ENCODE assay signal across 16 cellular contexts in the genomic region with DNA sequence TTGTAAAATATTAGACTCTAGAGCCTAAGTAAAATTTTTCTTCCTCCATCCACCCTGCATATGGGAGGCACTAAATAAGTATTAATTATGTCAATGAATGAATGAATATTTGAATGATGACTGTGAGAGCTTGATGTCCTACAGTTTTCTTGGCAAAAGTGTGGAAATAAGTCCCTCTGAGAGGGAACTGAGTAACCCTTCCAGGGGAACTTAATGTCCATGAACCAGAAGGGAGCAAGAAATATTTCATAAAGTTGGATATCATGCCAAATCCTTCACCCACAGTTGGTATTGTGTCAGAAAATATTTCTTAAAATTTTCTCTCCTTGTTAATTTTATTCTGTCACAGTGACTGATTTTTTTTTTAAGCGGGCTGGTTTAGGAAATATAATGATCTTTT. TPM values are rescaled to one million over a fixed set of nuclear protein-coding genes. Genes with fewer than 3 reads are reported as not detected.
DNase-seq lines count a peak whose midpoint lies in the region; ATAC-seq and TF ChIP-seq lines count a peak whose summit lies in the region.
"Had no signal": no experiment of that assay in that cellular context is flagged by ENCODE, and none has a peak within 500 bp of the region (broad histone marks: within the 10 kb centered on the region; RNA-seq: fewer than 3 reads in every experiment).

No MANE protein-coding gene starts in this region.

- H3K27ac ChIP-seq in ascending aorta: peak overlapping the region; percentile 22 to 24
- peak overlapping the region; percentile 61 to 77 for H3K27ac ChIP-seq in tibial artery
- H3K27ac ChIP-seq: KMS-11 had no signal

- H3K27ac Mint-ChIP-seq in activated T-helper 1 cell treated with anti-CD3 and anti-CD28 coated beads, Interleukin-12 subunit alpha, Interleukin-12 subunit beta, Interleukin-2, Interleukin-4 antibody, amounts not matched to agents 30 ng/mL and 10 ng/mL and 1 ng/mL, durations not matched to agents 14 hours and 24 hours and 36 hours: no peak overlapping the region
- H3K27ac Mint-ChIP-seq: CD8-positive, alpha-beta T cell; H9 had no signal

- H3K4me1 Mint-ChIP-seq in activated T-helper 1 cell treated with anti-CD3 and anti-CD28 coated beads, Interleukin-12 subunit alpha, Interleukin-12 subunit beta, Interleukin-2, Interleukin-4 antibody, amounts not matched to agents 30 ng/mL and 10 ng/mL and 1 ng/mL, durations not matched to agents 14 hours and 24 hours and 36 hours (ENCODE audit: low read depth): peaks cover 6% of the 10 kb centered on the region

- H3K27me3 ChIP-seq in ascending aorta (no peaks in the 10 kb centered on the region), tibial artery (no peaks in the 10 kb centered on the region)
- H3K27me3 ChIP-seq: MG63 had no signal

- H3K9me3 Mint-ChIP-seq in activated T-helper 1 cell treated with anti-CD3 and anti-CD28 coated beads, Interleukin-12 subunit alpha, Interleukin-12 subunit beta, Interleukin-2, Interleukin-4 antibody, amounts not matched to agents 30 ng/mL and 10 ng/mL and 1 ng/mL, durations not matched to agents 14 hours and 24 hours and 36 hours: no peaks in the 10 kb centered on the region
- H3K9me3 Mint-ChIP-seq: CD8-positive, alpha-beta T cell; H9 had no signal

- H3K4me3 ChIP-seq in ascending aorta (no peak overlapping the region), tibial artery (no peak overlapping the region)
- H3K4me3 ChIP-seq: MG63 had no signal

- DNase-seq in NCI-H446 (lab: John Stamatoyannopoulos, UW) (peak; percentile 38 to 73), ascending aorta (ENCODE audit: low spot score in 2 of 2) (no peak), omental fat pad (ENCODE audit: low spot score) (no peak), tibial artery (no peak), DMS53 treated with DMSO at 0.1 percent for 48 hours (lab: John Stamatoyannopoulos, UW; ENCODE audit: unreplicated experiment) (no peak), DMS79 (lab: John Stamatoyannopoulos, UW) (no peak)
- no peak for DNase-seq in activated T-helper 1 cell treated with anti-CD3 and anti-CD28 coated beads, Interleukin-12 subunit alpha, Interleukin-12 subunit beta, Interleukin-2, Interleukin-4 antibody, amounts not matched to agents 30 ng/mL and 10 ng/mL and 1 ng/mL, durations not matched to agents 14 hours and 24 hours and 36 hours (ENCODE audit: low spot score)
- DNase-seq: CD8-positive, alpha-beta T cell; DMS79 treated with DMSO at 0.1 percent for 48 hours; H9; MG63; NCI-H1105; NCI-H1694; NCI-H526 treated with DMSO at 0.1 percent for 48 hours; SHP77 treated with DMSO at 0.1 percent for 48 hours had no signal

- H3K36me3 ChIP-seq in ascending aorta (no peaks in the 10 kb centered on the region), tibial artery (peaks cover 0 to 2% (median 0%) of the 10 kb centered on the region in 3 donors)

- no peak overlapping the region for H3K4me3 Mint-ChIP-seq in activated T-helper 1 cell treated with anti-CD3 and anti-CD28 coated beads, Interleukin-12 subunit alpha, Interleukin-12 subunit beta, Interleukin-2, Interleukin-4 antibody, amounts not matched to agents 30 ng/mL and 10 ng/mL and 1 ng/mL, durations not matched to agents 14 hours and 24 hours and 36 hours
- H3K4me3 Mint-ChIP-seq: CD8-positive, alpha-beta T cell; H9 had no signal

- no peaks in the 10 kb centered on the region for H3K27me3 Mint-ChIP-seq in activated T-helper 1 cell treated with anti-CD3 and anti-CD28 coated beads, Interleukin-12 subunit alpha, Interleukin-12 subunit beta, Interleukin-2, Interleukin-4 antibody, amounts not matched to agents 30 ng/mL and 10 ng/mL and 1 ng/mL, durations not matched to agents 14 hours and 24 hours and 36 hours (ENCODE audit: insufficient read depth)

- H3K9me3 ChIP-seq in ascending aorta: no peaks in the 10 kb centered on the region
- no peaks in the 10 kb centered on the region for H3K9me3 ChIP-seq in tibial artery
- H3K9me3 ChIP-seq: MG63 had no signal

- H3K4me1 ChIP-seq in ascending aorta (peaks cover 0 to 53% of the 10 kb centered on the region in 2 donors), tibial artery (peaks cover 0 to 93% (median 33%) of the 10 kb centered on the region in 4 donors)

- peaks cover 13% of the 10 kb centered on the region for H3K36me3 Mint-ChIP-seq in activated T-helper 1 cell treated with anti-CD3 and anti-CD28 coated beads, Interleukin-12 subunit alpha, Interleukin-12 subunit beta, Interleukin-2, Interleukin-4 antibody, amounts not matched to agents 30 ng/mL and 10 ng/mL and 1 ng/mL, durations not matched to agents 14 hours and 24 hours and 36 hours (ENCODE audit: low read depth)

- intact Hi-C loops in ascending aorta (cut with DNase I) (loop anchor here (10.0 kb wide), 2 partner anchors 45 to 695 kb away; no protein-coding TSS in a partner anchor), tibial artery (cut with DNase I; ENCODE audit: low total_unique reads) (loop anchor here (5.0 kb wide), 1 partner anchor 43 kb away; no protein-coding TSS in a partner anchor)
- intact Hi-C loops in activated T-helper 1 cell treated with anti-CD3 and anti-CD28 coated beads, Interleukin-12 subunit alpha, Interleukin-12 subunit beta, Interleukin-2, Interleukin-4 antibody, amounts not matched to agents 30 ng/mL and 10 ng/mL and 1 ng/mL, durations not matched to agents 14 hours and 24 hours and 36 hours (cut with micrococcal nuclease): loop anchor here (10.0 kb wide), 1 partner anchor 1135 kb away; no protein-coding TSS in a partner anchor

- peak; percentile 78 for ATAC-seq in omental fat pad (ENCODE audit: low FRiP score)
- ATAC-seq: CD8-positive, alpha-beta T cell had no signal

- TF ChIP-seq CTCF in ascending aorta (IDR thresholded peaks at IDR 0.05): no peak
- no peak for TF ChIP-seq CTCF in omental fat pad (IDR thresholded peaks at IDR 0.05)
- TF ChIP-seq CTCF in tibial artery (IDR thresholded peaks at IDR 0.05): no peak

RNA-seq across cellular contexts. Expression of a gene that starts 36.6 kb away (rescaled TPM):
- total RNA-seq in ascending aorta (13.3 TPM), omental fat pad (10 to 100 TPM; 47.0 to 68.5 (median 60.8) TPM)
- 43.6 and 47.5 TPM in 2 replicates for total RNA-seq in activated T-helper 1 cell treated with anti-CD3 and anti-CD28 coated beads, Interleukin-12 subunit alpha, Interleukin-12 subunit beta, Interleukin-2, Interleukin-4 antibody, amounts not matched to agents 30 ng/mL and 10 ng/mL and 1 ng/mL, durations not matched to agents 14 hours and 24 hours and 36 hours

Comparison
In these comparisons a context has a peak if more than half of its experiments do, and no peak if none do; other contexts are left out.
1. DNase-seq: peak in NCI-H446 (2 of 2); none in ascending aorta (0 of 2), omental fat pad (single experiment), tibial artery (0 of 2), DMS53 treated with DMSO at 0.1 percent for 48 hours (single experiment), DMS79 (single experiment) and activated T-helper 1 cell treated with anti-CD3 and anti-CD28 coated beads, Interleukin-12 subunit alpha, Interleukin-12 subunit beta, Interleukin-2, Interleukin-4 antibody, amounts not matched to agents 30 ng/mL and 10 ng/mL and 1 ng/mL, durations not matched to agents 14 hours and 24 hours and 36 hours (single experiment).